Comparison of ENCODE assay signal across 9 cellular contexts in the genomic region with DNA sequence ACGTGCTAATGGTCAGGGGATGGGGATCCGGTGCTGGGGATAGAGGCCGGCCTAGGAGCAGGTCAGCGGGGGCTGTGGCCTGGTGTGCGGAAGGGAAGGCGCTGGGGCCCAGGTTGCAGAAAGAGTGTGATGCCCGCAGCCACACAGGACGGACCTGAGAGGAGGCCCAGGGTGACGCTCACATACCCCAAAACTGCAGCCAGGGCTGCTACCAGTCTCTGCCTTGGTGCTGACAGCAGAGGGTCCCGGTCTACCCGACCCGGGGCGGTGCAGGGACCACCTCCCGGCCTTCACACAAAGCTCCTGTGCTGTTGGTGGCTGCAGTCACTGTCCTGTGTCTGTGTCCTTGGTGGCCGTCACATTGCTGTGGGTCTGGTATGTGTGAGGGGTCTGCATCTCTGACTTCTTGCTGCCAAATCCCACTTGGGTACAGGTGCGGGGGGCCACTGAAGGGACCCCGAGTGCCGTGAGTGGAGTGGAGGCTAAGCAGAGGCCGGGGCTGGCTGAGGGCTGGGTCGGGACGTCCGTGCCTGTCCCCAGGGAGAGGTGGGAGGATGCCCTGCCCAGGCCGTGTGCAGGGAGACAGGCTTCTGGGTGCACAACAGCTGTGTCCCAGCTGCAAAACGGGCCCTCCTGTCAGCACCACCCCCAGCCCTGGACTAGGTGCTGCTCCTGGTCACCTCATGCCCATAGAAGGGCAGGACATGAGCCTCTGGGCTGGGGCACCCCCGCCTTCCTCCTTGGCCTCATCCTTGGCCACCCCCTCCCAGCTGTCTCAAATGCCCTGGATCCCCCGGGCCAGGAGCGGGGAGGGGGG. TPM values are rescaled to one million over a fixed set of nuclear protein-coding genes. Genes with fewer than 3 reads are reported as not detected.
DNase-seq lines count a peak whose midpoint lies in the region; ATAC-seq and TF ChIP-seq lines count a peak whose summit lies in the region.
"Had no signal": no experiment of that assay in that cellular context is flagged by ENCODE, and none has a peak within 500 bp of the region (broad histone marks: within the 10 kb centered on the region; RNA-seq: fewer than 3 reads in every experiment).

No MANE protein-coding gene starts in this region.

- H3K9ac ChIP-seq in endodermal cell (ENCODE audit: extremely low read depth, low read length, poor library complexity, severe bottlenecking), result no peak overlapping the region

- H3K9me3 Mint-ChIP-seq in activated naive CD8-positive, alpha-beta T cell treated with anti-CD3 and anti-CD28 coated beads, Interleukin-2, amount 50 U/mL, for 24 hours, result no peaks in the 10 kb centered on the region
- H3K9me3 Mint-ChIP-seq in endodermal cell, result no peaks in the 10 kb centered on the region

- H3K4me1 ChIP-seq in endodermal cell (ENCODE audit: control insufficient read depth, insufficient read depth, low read length), result no peaks in the 10 kb centered on the region

- H3K27me3 Mint-ChIP-seq in activated naive CD8-positive, alpha-beta T cell treated with anti-CD3 and anti-CD28 coated beads, Interleukin-2, amount 50 U/mL, for 24 hours, result no peaks in the 10 kb centered on the region
- H3K27me3 Mint-ChIP-seq in endodermal cell (ENCODE audit: insufficient read depth), result no peaks in the 10 kb centered on the region

- H3K4me1 Mint-ChIP-seq in activated naive CD8-positive, alpha-beta T cell treated with anti-CD3 and anti-CD28 coated beads, Interleukin-2, amount 50 U/mL, for 24 hours, result peaks cover 64% of the 10 kb centered on the region
- H3K4me1 Mint-ChIP-seq in endodermal cell, result no peaks in the 10 kb centered on the region

- TF ChIP-seq CTCF in endodermal cell (conservative IDR thresholded peaks at IDR 0.05), result no peak

- no peaks in the 10 kb centered on the region for H3K27me3 ChIP-seq in endodermal cell (ENCODE audit: control insufficient read depth, insufficient read depth, low read length, poor library complexity, severe bottlenecking)

- H3K27ac Mint-ChIP-seq in activated naive CD8-positive, alpha-beta T cell treated with anti-CD3 and anti-CD28 coated beads, Interleukin-2, amount 50 U/mL, for 24 hours, result peak overlapping the region; percentile 99
- H3K27ac Mint-ChIP-seq in endodermal cell, result no peak overlapping the region

- H3K9me3 ChIP-seq in endodermal cell (ENCODE audit: control insufficient read depth, low read length), result no peaks in the 10 kb centered on the region

- H3K4me3 Mint-ChIP-seq in activated naive CD8-positive, alpha-beta T cell treated with anti-CD3 and anti-CD28 coated beads, Interleukin-2, amount 50 U/mL, for 24 hours, result peak overlapping the region; percentile 98
- H3K4me3 Mint-ChIP-seq in endodermal cell, result no peak overlapping the region

- H3K36me3 ChIP-seq in endodermal cell (ENCODE audit: control insufficient read depth, insufficient read depth, low read length), result no peaks in the 10 kb centered on the region

- 86 to 87% methylated on average over 15 to 27 of the region's 27 CpGs for WGBS in endodermal cell (ENCODE audit: insufficient coverage in 1 of 2, insufficient read length in 1 of 2), 2 experiments

- peak; percentile 25 for ATAC-seq in HG03064 (IDR thresholded peaks at IDR 0.05; ENCODE audit: low read depth, unreplicated experiment)
- peak; percentile 14 for ATAC-seq in activated naive CD8-positive, alpha-beta T cell treated with anti-CD3 and anti-CD28 coated beads, Interleukin-2, amount 50 U/mL, for 24 hours

- no peak overlapping the region for H3K27ac ChIP-seq in endodermal cell (ENCODE audit: low read depth, low read length)

- H3K36me3 Mint-ChIP-seq in activated naive CD8-positive, alpha-beta T cell treated with anti-CD3 and anti-CD28 coated beads, Interleukin-2, amount 50 U/mL, for 24 hours (ENCODE audit: low read depth), result peaks cover 2% of the 10 kb centered on the region
- H3K36me3 Mint-ChIP-seq in endodermal cell (ENCODE audit: low read depth), result no peaks in the 10 kb centered on the region

- H3K4me3 ChIP-seq in endodermal cell (ENCODE audit: low read length), result no peak overlapping the region

- DNase-seq in stimulated activated CD4-positive, alpha-beta T cell treated with anti-CD3 and anti-CD28 coated beads, Interleukin-15, amount 100 ng/mL, for 24 hours, result peak; percentile 26
- DNase-seq in stimulated activated CD4-positive, alpha-beta T cell treated with anti-CD3 and anti-CD28 coated beads, Interleukin-4, amount 100 ng/mL, for 4 hours, result no peak
- peak; percentile 46 for DNase-seq in activated naive CD8-positive, alpha-beta T cell treated with anti-CD3 and anti-CD28 coated beads, Interleukin-2, amount 50 U/mL, for 24 hours
- DNase-seq in foreskin melanocyte (no peak), NCI-H1436 treated with DMSO at 0.1 percent for 48 hours (lab: John Stamatoyannopoulos, UW) (no peak), endodermal cell (no peak), NCI-H82 treated with DMSO at 0.1 percent for 48 hours (lab: John Stamatoyannopoulos, UW; ENCODE audit: unreplicated experiment) (no peak)
- DNase-seq: occipital lobe had no signal

RNA-seq across cellular contexts. Expression of gene LSP1, which starts 1.5 kb away (rescaled TPM):
- total RNA-seq in endodermal cell, result not detected
- polyA plus RNA-seq in endodermal cell (2013, experiment 1 of 2), result not detected
- polyA plus RNA-seq in endodermal cell (2013, experiment 2 of 2), result 0.25 TPM

RNA-seq across cellular contexts. Expression of gene TNNI2, which starts 15.6 kb away (rescaled TPM):
- total RNA-seq in endodermal cell, result not detected
- polyA plus RNA-seq in endodermal cell (2013, experiment 1 of 2), result not detected
- polyA plus RNA-seq in endodermal cell (2013, experiment 2 of 2), result not detected

RNA-seq across cellular contexts. Expression of gene SYT8, which starts 19.6 kb away (rescaled TPM):
- total RNA-seq in endodermal cell, result not detected
- not detected for polyA plus RNA-seq in endodermal cell (2013, experiment 1 of 2)
- polyA plus RNA-seq in endodermal cell (2013, experiment 2 of 2), result not detected
- total RNA-seq: occipital lobe had no signal

RNA-seq across cellular contexts. Expression of gene PRR33, which starts 37.4 kb away (rescaled TPM):
- total RNA-seq in endodermal cell, result not detected
- not detected for polyA plus RNA-seq in endodermal cell (2013, experiment 1 of 2)
- not detected for polyA plus RNA-seq in endodermal cell (2013, experiment 2 of 2)
- total RNA-seq: occipital lobe had no signal

Comparison
In these comparisons a context has a peak if more than half of its experiments do, and no peak if none do; other contexts are left out.
1. DNase-seq: peak in stimulated activated CD4-positive, alpha-beta T cell treated with anti-CD3 and anti-CD28 coated beads, Interleukin-15, amount 100 ng/mL, for 24 hours (single experiment) and activated naive CD8-positive, alpha-beta T cell treated with anti-CD3 and anti-CD28 coated beads, Interleukin-2, amount 50 U/mL, for 24 hours (single experiment); none in stimulated activated CD4-positive, alpha-beta T cell treated with anti-CD3 and anti-CD28 coated beads, Interleukin-4, amount 100 ng/mL, for 4 hours (0 of 2), foreskin melanocyte (single experiment), NCI-H1436 treated with DMSO at 0.1 percent for 48 hours (single experiment), endodermal cell (single experiment) and NCI-H82 treated with DMSO at 0.1 percent for 48 hours (single experiment).